8 cellular contexts compared by ENCODE assay signal in the genomic region with DNA sequence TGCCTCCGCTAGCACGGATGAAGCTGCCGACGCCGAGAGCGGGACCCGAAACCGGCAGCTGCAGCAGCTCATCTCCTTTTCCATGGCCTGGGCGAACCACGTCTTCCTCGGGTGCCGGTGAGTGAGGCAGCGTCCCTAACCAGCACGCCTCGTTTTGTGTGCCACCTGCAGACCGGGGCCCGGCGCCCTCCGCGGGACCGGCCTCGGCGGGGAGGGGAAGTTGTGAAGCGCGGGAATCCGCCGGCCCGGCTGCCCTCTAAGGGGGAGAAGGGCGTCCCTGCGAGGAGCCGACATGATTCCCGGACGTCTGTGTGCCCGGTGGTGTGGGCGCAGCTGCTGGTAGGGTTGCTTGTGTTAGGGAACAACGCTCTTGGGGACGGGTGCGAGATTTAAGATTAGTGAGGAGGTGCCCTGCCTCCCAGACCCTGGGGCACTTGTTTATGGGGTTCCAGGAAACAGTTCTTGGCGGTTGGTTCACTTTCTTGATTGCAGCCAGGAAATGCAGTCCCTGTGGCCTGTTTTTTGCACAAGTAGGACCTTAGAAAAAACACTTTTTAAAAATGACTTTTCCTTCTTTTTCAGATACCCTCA. TPM values are rescaled to one million over a fixed set of nuclear protein-coding genes. Genes with fewer than 3 reads are reported as not detected.
DNase-seq lines count a peak whose midpoint lies in the region; ATAC-seq and TF ChIP-seq lines count a peak whose summit lies in the region.

No MANE protein-coding gene starts in this region.

- intact Hi-C loops in heart right ventricle (cut with DNase I): loop anchor here in 4 of 10 donors (2.0 to 10.0 kb wide), 3 partner anchors 57 to 60 kb away; a partner anchor contains a TSS

- H3K27me3 Mint-ChIP-seq in activated T-cell treated with anti-CD3 and anti-CD28 coated beads, Interleukin-2, amount 50 U/mL, for 72 hours (ENCODE audit: low read depth): no peaks in the 10 kb centered on the region

- ATAC-seq in GM21423 (IDR thresholded peaks at IDR 0.05; ENCODE audit: unreplicated experiment) (peak; percentile 24), heart right ventricle (peak; percentile 10 to 50 (median 28))
- ATAC-seq in activated T-cell treated with anti-CD3 and anti-CD28 coated beads, Interleukin-2, amount 50 U/mL, for 72 hours (replicated peaks in 1 of 2): peak; percentile 14 to 29

- WGBS in heart right ventricle, 2 donors: 0% methylated on average over 34 to 39 of the region's 39 CpGs

- H3K4me1 Mint-ChIP-seq in activated T-cell treated with anti-CD3 and anti-CD28 coated beads, Interleukin-2, amount 50 U/mL, for 72 hours (ENCODE audit: low read depth): peaks cover 47% of the 10 kb centered on the region

- no peaks in the 10 kb centered on the region for H3K9me3 ChIP-seq in HUES48 (ENCODE audit: control insufficient read depth, insufficient read depth, low read length)
- H3K9me3 ChIP-seq in heart right ventricle: no peaks in the 10 kb centered on the region

- H3K9me3 Mint-ChIP-seq in activated T-cell treated with anti-CD3 and anti-CD28 coated beads, Interleukin-2, amount 50 U/mL, for 72 hours: no peaks in the 10 kb centered on the region

- peak overlapping the region; percentile 93 for H3K4me3 Mint-ChIP-seq in activated T-cell treated with anti-CD3 and anti-CD28 coated beads, Interleukin-2, amount 50 U/mL, for 72 hours

- H3K27me3 ChIP-seq in HUES48 (ENCODE audit: control insufficient read depth, insufficient read depth, low read length) (no peaks in the 10 kb centered on the region), heart right ventricle (no peaks in the 10 kb centered on the region)

- peaks cover 11 to 28% of the 10 kb centered on the region in 2 donors for H3K36me3 Mint-ChIP-seq in activated T-cell treated with anti-CD3 and anti-CD28 coated beads, Interleukin-2, amount 50 U/mL, for 72 hours (ENCODE audit: insufficient read depth in 2 of 2)

- H3K4me3 ChIP-seq in HUES48 (ENCODE audit: low read depth, low read length): peak overlapping the region; percentile 86
- peak overlapping the region; percentile 68 to 99 (median 94) for H3K4me3 ChIP-seq in heart right ventricle

- peak overlapping the region; percentile 88 for H3K27ac Mint-ChIP-seq in activated T-cell treated with anti-CD3 and anti-CD28 coated beads, Interleukin-2, amount 50 U/mL, for 72 hours

- H3K27ac ChIP-seq in HUES48 (ENCODE audit: low read depth, low read length) (peak overlapping the region; percentile 100), heart right ventricle (peak overlapping the region; percentile 94 to 100 (median 98))

- H3K4me1 ChIP-seq in HUES48 (ENCODE audit: control insufficient read depth, insufficient read depth, low read length): peaks cover 4% of the 10 kb centered on the region; the same call in 1 of the 2 replicates
- peaks cover 0 to 59% (median 51%) of the 10 kb centered on the region in 9 donors for H3K4me1 ChIP-seq in heart right ventricle

- peak in 1 of 9 donors; percentile 2 for TF ChIP-seq CTCF in heart right ventricle (IDR thresholded peaks at IDR 0.05)

- peaks cover 40% of the 10 kb centered on the region for H3K36me3 ChIP-seq in HUES48 (ENCODE audit: control insufficient read depth, insufficient read depth, low read length)
- peaks cover 0 to 45% (median 23%) of the 10 kb centered on the region in 9 donors for H3K36me3 ChIP-seq in heart right ventricle

- H3K9ac ChIP-seq in HUES48 (ENCODE audit: low read depth, low read length): peak overlapping the region; percentile 86

- DNase-seq in NCI-H1417 (lab: John Stamatoyannopoulos, UW) (peak; percentile 8 to 82 (median 82)), NCI-H1417 treated with DMSO at 0.1 percent for 48 hours (lab: John Stamatoyannopoulos, UW) (no peak), heart right ventricle (peak; percentile 27 to 46), putamen (ENCODE audit: low spot score) (peak; percentile 24), cerebellar nuclear complex (lab: John Stamatoyannopoulos, UW) (no peak)
- peak in 1 of 2 donors; percentile 61 for DNase-seq in activated T-cell treated with anti-CD3 and anti-CD28 coated beads, Interleukin-2, amount 50 U/mL, for 72 hours

RNA-seq across cellular contexts. Expression of a gene that starts 0.6 kb away (rescaled TPM):
- 10 to 100 TPM; 29.7 to 48.0 TPM for total RNA-seq in activated T-cell treated with anti-CD3 and anti-CD28 coated beads, Interleukin-2, amount 50 U/mL, for 72 hours
- 10 to 100 TPM in 5 of 10 donors, 1 to 10 TPM in 5; 8.0 to 12.7 (median 10.0) TPM for total RNA-seq in heart right ventricle
- 1 to 10 TPM; 5.6 to 7.0 TPM for polyA plus RNA-seq in heart right ventricle

RNA-seq across cellular contexts. Expression of a gene that starts 59.8 kb away (rescaled TPM):
- total RNA-seq in activated T-cell treated with anti-CD3 and anti-CD28 coated beads, Interleukin-2, amount 50 U/mL, for 72 hours: 10 to 100 TPM; 19.4 to 21.4 TPM
- total RNA-seq in heart right ventricle: 1 to 10 TPM; 4.0 to 8.2 (median 5.2) TPM
- polyA plus RNA-seq in heart right ventricle: 1 to 10 TPM; 1.7 to 8.6 TPM

Comparison
In these comparisons a context has a peak if more than half of its experiments do, and no peak if none do; other contexts are left out.
1. DNase-seq: peak in NCI-H1417 (3 of 3), heart right ventricle (2 of 2) and putamen (single experiment); none in NCI-H1417 treated with DMSO at 0.1 percent for 48 hours (single experiment) and cerebellar nuclear complex (0 of 2).
2. Peak in every context shown above with its lines, with median percentiles within 50 percentile points of each other: ATAC-seq.